Comparison of ENCODE assay signal across 16 cellular contexts in the genomic region with DNA sequence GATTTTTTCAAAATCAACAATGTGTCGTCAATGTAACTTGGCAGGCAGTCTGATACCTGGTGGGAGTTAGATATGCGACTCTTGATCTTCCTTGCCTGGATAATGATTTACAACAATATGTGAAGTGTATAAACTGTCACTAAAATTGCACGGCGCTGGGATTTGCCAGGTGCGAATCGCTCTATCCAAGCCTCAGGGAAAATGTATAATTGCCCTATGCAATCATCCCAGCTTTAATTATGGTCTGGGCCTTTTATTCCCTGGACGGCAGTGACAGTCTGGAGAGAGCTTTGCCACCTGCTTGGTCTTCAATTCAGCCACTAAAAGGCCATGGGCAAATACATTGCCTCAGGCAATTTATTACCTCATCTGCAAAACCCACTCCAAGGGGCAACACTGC. TPM values are rescaled to one million over a fixed set of nuclear protein-coding genes. Genes with fewer than 3 reads are reported as not detected.
DNase-seq lines count a peak whose midpoint lies in the region; ATAC-seq and TF ChIP-seq lines count a peak whose summit lies in the region.
"Had no signal": no experiment of that assay in that cellular context is flagged by ENCODE, and none has a peak within 500 bp of the region (broad histone marks: within the 10 kb centered on the region; RNA-seq: fewer than 3 reads in every experiment).

No MANE protein-coding gene starts in this region.

- H3K9me3 Mint-ChIP-seq in CD4-positive, alpha-beta memory T cell, result peaks cover 0 to 4% (median 0%) of the 10 kb centered on the region in 8 donors
- no peaks in the 10 kb centered on the region for H3K9me3 Mint-ChIP-seq in activated CD4-positive, alpha-beta T cell treated with anti-CD3 and anti-CD28 coated beads, Interleukin-2, amount 10 ng/mL, durations not matched to agents 7 days and 5 days
- H3K9me3 Mint-ChIP-seq: activated T-cell treated with anti-CD3 and anti-CD28 coated beads, Interleukin-2, amount 50 U/mL, for 4 hours; central memory CD8-positive, alpha-beta T cell; stimulated activated effector memory CD8-positive, alpha-beta T cell treated with anti-CD3 and anti-CD28 coated beads, Interleukin-12 subunit alpha, Interleukin-12 subunit beta, amount 100 ng/mL, for 72 hours; T-helper 1 cell treated with Interleukin-12 subunit alpha and Interleukin-12 subunit beta and Interleukin-4 antibody, amounts not matched to agents 30 μg/mL and 1 μg/mL, for 36 hours had no signal

- no peak overlapping the region for H3K27ac Mint-ChIP-seq in CD4-positive, alpha-beta memory T cell
- H3K27ac Mint-ChIP-seq in activated CD4-positive, alpha-beta T cell treated with anti-CD3 and anti-CD28 coated beads, Interleukin-2, amount 10 ng/mL, durations not matched to agents 7 days and 5 days, result no peak overlapping the region
- H3K27ac Mint-ChIP-seq: IgD-negative memory B cell; stimulated activated effector memory CD8-positive, alpha-beta T cell treated with anti-CD3 and anti-CD28 coated beads, Interleukin-12 subunit alpha, Interleukin-12 subunit beta, amount 100 ng/mL, for 72 hours; T-helper 1 cell treated with Interleukin-12 subunit alpha and Interleukin-12 subunit beta and Interleukin-4 antibody, amounts not matched to agents 30 μg/mL and 1 μg/mL, for 36 hours had no signal

- POLR2A ChIA-PET in CD4-positive, alpha-beta memory T cell (lab: Charles Lee; ENCODE audit: partially characterized antibody), result no interaction called here
- POLR2A ChIA-PET in activated CD4-positive, alpha-beta T cell treated with anti-CD3 and anti-CD28 coated beads, Interleukin-2, amount 10 ng/mL, durations not matched to agents 7 days and 5 days (lab: Charles Lee), result no interaction called here

- ATAC-seq in left colon (peak; percentile 94), HG03354 (IDR thresholded peaks at IDR 0.05; ENCODE audit: poor library complexity, severe bottlenecking, unreplicated experiment) (no peak), gastrocnemius medialis (no peak)
- ATAC-seq: activated T-cell treated with anti-CD3 and anti-CD28 coated beads, Interleukin-2, amount 50 U/mL, for 4 hours; stimulated activated effector memory CD8-positive, alpha-beta T cell treated with anti-CD3 and anti-CD28 coated beads, Interleukin-12 subunit alpha, Interleukin-12 subunit beta, amount 100 ng/mL, for 72 hours had no signal

- no peaks in the 10 kb centered on the region for H3K4me1 Mint-ChIP-seq in CD4-positive, alpha-beta memory T cell
- H3K4me1 Mint-ChIP-seq in activated CD4-positive, alpha-beta T cell treated with anti-CD3 and anti-CD28 coated beads, Interleukin-2, amount 10 ng/mL, durations not matched to agents 7 days and 5 days, result no peaks in the 10 kb centered on the region
- H3K4me1 Mint-ChIP-seq: central memory CD8-positive, alpha-beta T cell; IgD-negative memory B cell; stimulated activated effector memory CD8-positive, alpha-beta T cell treated with anti-CD3 and anti-CD28 coated beads, Interleukin-12 subunit alpha, Interleukin-12 subunit beta, amount 100 ng/mL, for 72 hours had no signal

- no peak for TF ChIP-seq CTCF in gastrocnemius medialis (IDR thresholded peaks at IDR 0.05 in 4 of 5, conservative IDR thresholded peaks at IDR 0.05 in 1 of 5)

- H3K36me3 ChIP-seq in CD4-positive, alpha-beta memory T cell (ENCODE audit: insufficient read depth, low read length), result no peaks in the 10 kb centered on the region
- no peaks in the 10 kb centered on the region for H3K36me3 ChIP-seq in gastrocnemius medialis

- no peak for TF ChIP-seq POLR2A in gastrocnemius medialis (IDR thresholded peaks at IDR 0.05)

- H3K4me3 Mint-ChIP-seq in CD4-positive, alpha-beta memory T cell, result no peak overlapping the region
- no peak overlapping the region for H3K4me3 Mint-ChIP-seq in activated CD4-positive, alpha-beta T cell treated with anti-CD3 and anti-CD28 coated beads, Interleukin-2, amount 10 ng/mL, durations not matched to agents 7 days and 5 days
- H3K4me3 Mint-ChIP-seq: activated T-cell treated with anti-CD3 and anti-CD28 coated beads, Interleukin-2, amount 50 U/mL, for 4 hours; central memory CD8-positive, alpha-beta T cell; IgD-negative memory B cell; stimulated activated effector memory CD8-positive, alpha-beta T cell treated with anti-CD3 and anti-CD28 coated beads, Interleukin-12 subunit alpha, Interleukin-12 subunit beta, amount 100 ng/mL, for 72 hours; T-helper 1 cell treated with Interleukin-12 subunit alpha and Interleukin-12 subunit beta and Interleukin-4 antibody, amounts not matched to agents 30 μg/mL and 1 μg/mL, for 36 hours had no signal

- in situ Hi-C loops in gastrocnemius medialis (cut with MboI; ENCODE audit: low sequenced_read_pairs in 4 of 4), result no loop called here

- CTCF ChIA-PET in CD4-positive, alpha-beta memory T cell (lab: Charles Lee; ENCODE audit: partially characterized antibody), result no interaction called here
- CTCF ChIA-PET in activated CD4-positive, alpha-beta T cell treated with anti-CD3 and anti-CD28 coated beads, Interleukin-2, amount 10 ng/mL, durations not matched to agents 7 days and 5 days (lab: Charles Lee), result interaction anchor here (1.2 kb wide), 1 partner anchor 74 kb away, joined by 3 read pairs; no protein-coding TSS in a partner anchor

- H3K9me3 ChIP-seq in CD4-positive, alpha-beta memory T cell (ENCODE audit: control insufficient read depth in 1 of 2, low read length in 2 of 2), result no peaks in the 10 kb centered on the region
- no peaks in the 10 kb centered on the region for H3K9me3 ChIP-seq in gastrocnemius medialis

- DNase-seq in DMS153 (lab: John Stamatoyannopoulos, UW), result peak; percentile 99
- DNase-seq in NCI-H187 treated with DMSO at 0.1 percent for 48 hours (lab: John Stamatoyannopoulos, UW), result peak; percentile 86
- peak; percentile 68 for DNase-seq in NCI-H510A treated with DMSO at 0.1 percent for 48 hours (lab: John Stamatoyannopoulos, UW)
- DNase-seq in left colon, result peak; percentile 24 to 39
- DNase-seq in CD4-positive, alpha-beta memory T cell, result no peak
- DNase-seq in activated CD4-positive, alpha-beta T cell treated with anti-CD3 and anti-CD28 coated beads, Interleukin-2, amount 10 ng/mL, durations not matched to agents 7 days and 5 days, result no peak
- DNase-seq in gastrocnemius medialis, result no peak
- DNase-seq: activated CD4-positive, alpha-beta T cell treated with anti-CD3 and anti-CD28 coated beads for 48 hours; activated T-cell treated with anti-CD3 and anti-CD28 coated beads, Interleukin-2, amount 50 U/mL, for 4 hours; H7; NCI-H1048 had no signal

- H3K4me3 ChIP-seq in CD4-positive, alpha-beta memory T cell (ENCODE audit: low read length in 2 of 2), result no peak overlapping the region
- H3K4me3 ChIP-seq in gastrocnemius medialis, result no peak overlapping the region

- H3K36me3 Mint-ChIP-seq in CD4-positive, alpha-beta memory T cell, result no peaks in the 10 kb centered on the region
- H3K36me3 Mint-ChIP-seq in activated CD4-positive, alpha-beta T cell treated with anti-CD3 and anti-CD28 coated beads, Interleukin-2, amount 10 ng/mL, durations not matched to agents 7 days and 5 days (ENCODE audit: low read depth), result no peaks in the 10 kb centered on the region
- H3K36me3 Mint-ChIP-seq: IgD-negative memory B cell; stimulated activated effector memory CD8-positive, alpha-beta T cell treated with anti-CD3 and anti-CD28 coated beads, Interleukin-12 subunit alpha, Interleukin-12 subunit beta, amount 100 ng/mL, for 72 hours had no signal

- no peak overlapping the region for H3K27ac ChIP-seq in CD4-positive, alpha-beta memory T cell (ENCODE audit: low read depth, low read length)
- H3K27ac ChIP-seq in gastrocnemius medialis, result no peak overlapping the region

- H3K27me3 Mint-ChIP-seq in CD4-positive, alpha-beta memory T cell, result peaks cover 10 to 25% of the 10 kb centered on the region in 2 donors
- H3K27me3 Mint-ChIP-seq in activated CD4-positive, alpha-beta T cell treated with anti-CD3 and anti-CD28 coated beads, Interleukin-2, amount 10 ng/mL, durations not matched to agents 7 days and 5 days, result peaks cover 19% of the 10 kb centered on the region

- H3K4me1 ChIP-seq in CD4-positive, alpha-beta memory T cell (ENCODE audit: insufficient read depth, low read length), result no peaks in the 10 kb centered on the region
- H3K4me1 ChIP-seq in gastrocnemius medialis, result no peaks in the 10 kb centered on the region

- H3K27me3 ChIP-seq in CD4-positive, alpha-beta memory T cell (ENCODE audit: insufficient read depth, low read length), result no peaks in the 10 kb centered on the region
- no peaks in the 10 kb centered on the region for H3K27me3 ChIP-seq in gastrocnemius medialis

- intact Hi-C loops in left colon (cut with DNase I, micrococcal nuclease), result no loop called here
- intact Hi-C loops in CD4-positive, alpha-beta memory T cell (cut with micrococcal nuclease), result no loop called here
- intact Hi-C loops in gastrocnemius medialis (cut with DNase I; ENCODE audit: low total_unique reads), result no loop called here

RNA-seq across cellular contexts. Expression of a gene that starts 15.8 kb away (rescaled TPM):
- total RNA-seq in left colon (10 to 100 TPM in 1 of 2 donors, 1 to 10 TPM in 1; 9.7 to 13.0 TPM), gastrocnemius medialis (10 to 100 TPM in 1 of 4 donors, 1 to 10 TPM in 3; 2.2 to 14.9 (median 6.5) TPM)
- total RNA-seq in CD4-positive, alpha-beta memory T cell, result not detected
- under 1 TPM in 1 of 2 donors, not detected in 1; 0.10 TPM for polyA plus RNA-seq in CD4-positive, alpha-beta memory T cell
- not detected for total RNA-seq in activated CD4-positive, alpha-beta T cell treated with anti-CD3 and anti-CD28 coated beads, Interleukin-2, amount 10 ng/mL, durations not matched to agents 7 days and 5 days
- total RNA-seq: activated T-cell treated with anti-CD3 and anti-CD28 coated beads, Interleukin-2, amount 50 U/mL, for 4 hours had no signal

Comparison
In these comparisons a context has a peak if more than half of its experiments do, and no peak if none do; other contexts are left out.
1. DNase-seq: peak in DMS153 (single experiment), NCI-H187 treated with DMSO at 0.1 percent for 48 hours (single experiment), NCI-H510A treated with DMSO at 0.1 percent for 48 hours (single experiment) and left colon (2 of 2); none in CD4-positive, alpha-beta memory T cell (0 of 5), activated CD4-positive, alpha-beta T cell treated with anti-CD3 and anti-CD28 coated beads, Interleukin-2, amount 10 ng/mL, durations not matched to agents 7 days and 5 days (single experiment) and gastrocnemius medialis (0 of 2).